ENCODE assay signal across 25 cellular contexts in the genomic region with DNA sequence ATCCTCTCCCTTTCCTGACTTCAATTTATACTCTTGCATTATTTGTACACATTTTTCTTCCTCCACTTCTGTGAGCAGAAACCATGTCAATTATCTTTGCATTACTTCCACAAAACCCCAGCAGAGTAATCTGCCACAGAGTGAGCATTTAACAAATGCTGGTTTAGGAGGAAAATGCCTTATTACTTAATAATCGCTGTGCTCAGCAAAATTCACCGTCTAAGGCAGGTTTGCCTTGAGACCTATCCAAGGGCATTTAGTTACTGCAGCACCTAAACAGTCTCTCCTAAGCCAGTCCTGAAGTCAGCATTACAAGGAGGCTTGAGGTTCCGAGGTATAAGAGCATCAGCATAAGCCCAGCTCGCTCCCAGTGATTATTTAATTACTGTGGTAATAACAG.
"Had no signal": no experiment of that assay in that cellular context is flagged by ENCODE, and none has a peak within 500 bp of the region (broad histone marks: within the 10 kb centered on the region; RNA-seq: fewer than 3 reads in every experiment).

No MANE protein-coding gene starts in this region.

- H3K4me3 Mint-ChIP-seq: activated CD4-positive, alpha-beta memory T cell treated with anti-CD3 and anti-CD28 coated beads for 36 hours; activated CD4-positive, alpha-beta T cell treated with anti-CD3 and anti-CD28 coated beads, Interleukin-2, amount 10 ng/mL, durations not matched to agents 7 days and 5 days; activated naive CD4-positive, alpha-beta T cell treated with anti-CD3 and anti-CD28 coated beads for 36 hours; activated naive CD8-positive, alpha-beta T cell treated with anti-CD3 and anti-CD28 coated beads for 36 hours; activated T-cell treated with anti-CD3 and anti-CD28 coated beads, Interleukin-2, amount 50 U/mL, for 4 hours; activated T-helper 17 cell treated with anti-CD3 and anti-CD28 coated beads, Interleukin-2, amount 50 U/mL, for 72 hours; T-cell had no signal

- H3K36me3 Mint-ChIP-seq: activated CD4-positive, alpha-beta memory T cell treated with anti-CD3 and anti-CD28 coated beads for 36 hours; activated naive CD8-positive, alpha-beta T cell treated with anti-CD3 and anti-CD28 coated beads for 36 hours; T-cell had no signal

- H3K4me3 ChIP-seq: SK-N-MC had no signal

- H3K27ac Mint-ChIP-seq: activated CD4-positive, alpha-beta memory T cell treated with anti-CD3 and anti-CD28 coated beads for 36 hours; activated CD4-positive, alpha-beta T cell treated with anti-CD3 and anti-CD28 coated beads, Interleukin-2, amount 10 ng/mL, durations not matched to agents 7 days and 5 days; activated naive CD4-positive, alpha-beta T cell treated with anti-CD3 and anti-CD28 coated beads for 36 hours; activated naive CD8-positive, alpha-beta T cell treated with anti-CD3 and anti-CD28 coated beads for 36 hours; activated T-helper 17 cell treated with anti-CD3 and anti-CD28 coated beads, Interleukin-2, amount 50 U/mL, for 72 hours; T-cell had no signal

- H3K9me3 Mint-ChIP-seq: activated CD4-positive, alpha-beta memory T cell treated with anti-CD3 and anti-CD28 coated beads for 36 hours; activated CD4-positive, alpha-beta T cell treated with anti-CD3 and anti-CD28 coated beads, Interleukin-2, amount 10 ng/mL, durations not matched to agents 7 days and 5 days; activated naive CD4-positive, alpha-beta T cell treated with anti-CD3 and anti-CD28 coated beads for 36 hours; activated naive CD8-positive, alpha-beta T cell treated with anti-CD3 and anti-CD28 coated beads for 36 hours; activated T-cell treated with anti-CD3 and anti-CD28 coated beads, Interleukin-2, amount 50 U/mL, for 4 hours; activated T-helper 17 cell treated with anti-CD3 and anti-CD28 coated beads, Interleukin-2, amount 50 U/mL, for 72 hours; T-cell had no signal

- H3K27ac ChIP-seq: SK-N-MC, VCaP had no signal

- ATAC-seq: activated T-cell treated with anti-CD3 and anti-CD28 coated beads, Interleukin-2, amount 50 U/mL, for 4 hours; activated T-helper 17 cell treated with anti-CD3 and anti-CD28 coated beads, Interleukin-2, amount 50 U/mL, for 72 hours; Panc1; Right ventricle myocardium inferior; T-cell had no signal

- DNase-seq: activated CD4-positive, alpha-beta memory T cell treated with anti-CD3 and anti-CD28 coated beads for 36 hours; activated CD4-positive, alpha-beta T cell treated with anti-CD3 and anti-CD28 coated beads, Interleukin-2, amount 10 ng/mL, durations not matched to agents 7 days and 5 days; activated CD4-positive, CD25-positive, alpha-beta regulatory T cell; activated CD8-positive, alpha-beta memory T cell treated with anti-CD3 and anti-CD28 coated beads for 24 hours; activated gamma-delta T cell; activated naive CD4-positive, alpha-beta T cell treated with anti-CD3 and anti-CD28 coated beads for 36 hours; activated naive CD8-positive, alpha-beta T cell treated with anti-CD3 and anti-CD28 coated beads for 36 hours; activated T-cell treated with anti-CD3 and anti-CD28 coated beads, Interleukin-2, amount 50 U/mL, for 4 hours; anterior cingulate cortex; Kasumi-1; NCI-H1105 treated with DMSO at 0.1 percent for 48 hours; NCI-H1436 treated with DMSO at 0.1 percent for 48 hours; NCI-H187; NCI-H2081; NCI-H446 treated with DMSO at 0.1 percent for 48 hours; NCI-H524 treated with DMSO at 0.1 percent for 48 hours; NCI-H748 treated with DMSO at 0.1 percent for 48 hours; RPMI8226; T-cell; T-helper 2 cell had no signal
